8 cellular contexts compared by ENCODE assay signal in the genomic region with DNA sequence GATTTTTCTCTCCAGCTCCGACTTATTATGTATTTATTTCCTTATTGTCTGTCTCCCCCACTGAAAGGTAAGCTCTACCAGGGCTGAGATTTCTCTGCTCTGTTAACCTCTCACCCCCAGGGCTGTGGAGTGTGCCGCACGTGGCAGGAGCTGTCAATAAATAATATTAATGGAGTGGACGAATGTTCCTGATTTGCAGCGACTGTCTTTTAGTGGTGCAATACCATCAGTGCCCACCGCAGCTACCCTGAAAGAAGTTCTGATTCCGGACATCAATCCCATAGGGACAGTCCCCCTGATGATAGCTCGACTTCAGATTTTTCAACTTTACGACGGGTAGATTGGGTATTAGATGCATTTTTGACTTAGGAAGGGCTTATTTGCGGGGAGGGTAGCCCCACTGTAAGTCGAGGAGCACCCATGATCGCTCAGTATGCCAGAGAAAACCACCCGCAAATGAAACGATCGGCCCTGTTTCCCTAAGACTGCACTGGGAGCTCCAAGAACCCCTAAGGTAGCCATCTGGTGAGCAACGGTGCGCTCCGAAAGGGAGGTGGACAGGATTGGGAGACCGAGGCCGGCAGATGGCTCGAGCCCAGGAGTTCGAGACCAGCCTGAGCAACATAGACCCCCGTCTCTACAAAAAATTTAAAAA. TPM values are rescaled to one million over a fixed set of nuclear protein-coding genes. Genes with fewer than 3 reads are reported as not detected.
DNase-seq lines count a peak whose midpoint lies in the region; ATAC-seq and TF ChIP-seq lines count a peak whose summit lies in the region.

No MANE protein-coding gene starts in this region.

- no peak overlapping the region for H3K27ac ChIP-seq in right cardiac atrium (ENCODE audit: low read length)
- peak overlapping the region; percentile 93 to 99 (median 97) for H3K27ac ChIP-seq in spleen

- TF ChIP-seq CTCF in WTC11 (IDR thresholded peaks at IDR 0.05) (no peak; the same call in none of the 2 replicates), spleen (IDR thresholded peaks at IDR 0.05 in 8 of 11, conservative IDR thresholded peaks at IDR 0.05 in 3 of 11) (no peak)

- H3K9me3 ChIP-seq in right cardiac atrium (ENCODE audit: control insufficient read depth, low read length) = no peaks in the 10 kb centered on the region
- H3K9me3 ChIP-seq in spleen = no peaks in the 10 kb centered on the region

- H3K4me3 ChIP-seq in right cardiac atrium (ENCODE audit: low read length) (peak overlapping the region; percentile 99), spleen (peak overlapping the region; percentile 81 to 98 (median 86))

- POLR2A ChIA-PET in WTC11 (lab: Charles Lee) = interaction anchor here (0.7 to 1.0 kb wide), 2 partner anchors 44 to 123 kb away, joined by 3 read pairs; no protein-coding TSS in a partner anchor

- peaks cover 10% of the 10 kb centered on the region for H3K27me3 Mint-ChIP-seq in stimulated activated naive CD8-positive, alpha-beta T cell treated with anti-CD3 and anti-CD28 coated beads, Interleukin-15, Interleukin-2, amounts not matched to agents 100 ng/mL and 50 ng/mL, for 24 hours
- peaks cover 10% of the 10 kb centered on the region for H3K27me3 Mint-ChIP-seq in WTC11 (ENCODE audit: low read depth)

- peaks cover 55% of the 10 kb centered on the region for H3K4me1 Mint-ChIP-seq in stimulated activated naive CD8-positive, alpha-beta T cell treated with anti-CD3 and anti-CD28 coated beads, Interleukin-15, Interleukin-2, amounts not matched to agents 100 ng/mL and 50 ng/mL, for 24 hours (ENCODE audit: low read depth)
- H3K4me1 Mint-ChIP-seq in WTC11 = peaks cover 27% of the 10 kb centered on the region

- CTCF ChIA-PET in WTC11 (lab: Charles Lee) = interaction anchor here (0.7 to 2.8 kb wide), 12 partner anchors 9 to 243 kb away, joined by 3 to 14 read pairs (median 7); no protein-coding TSS in a partner anchor

- peak overlapping the region; percentile 52 for H3K27ac Mint-ChIP-seq in stimulated activated naive CD8-positive, alpha-beta T cell treated with anti-CD3 and anti-CD28 coated beads, Interleukin-15, Interleukin-2, amounts not matched to agents 100 ng/mL and 50 ng/mL, for 24 hours
- peak overlapping the region; percentile 88 for H3K27ac Mint-ChIP-seq in WTC11

- WGBS in right cardiac atrium = 20% methylated on average over 24 of the region's 24 CpGs
- WGBS in spleen, 5 donors = 19 to 29% (median 25%) methylated on average over 24 of the region's 24 CpGs

- DNase-seq in stimulated activated naive CD8-positive, alpha-beta T cell treated with anti-CD3 and anti-CD28 coated beads, Interleukin-15, Interleukin-2, amounts not matched to agents 100 U/mL and 50 U/mL, for 24 hours = no peak
- DNase-seq in WTC11 (ENCODE audit: low spot score) = no peak
- no peak for DNase-seq in right cardiac atrium
- peak; percentile 72 for DNase-seq in spleen
- no peak for DNase-seq in DMS79 treated with DMSO at 0.1 percent for 48 hours (lab: John Stamatoyannopoulos, UW)

- TF ChIP-seq POLR2A in spleen (IDR thresholded peaks at IDR 0.05) = no peak

- no peaks in the 10 kb centered on the region for H3K9me3 Mint-ChIP-seq in stimulated activated naive CD8-positive, alpha-beta T cell treated with anti-CD3 and anti-CD28 coated beads, Interleukin-15, Interleukin-2, amounts not matched to agents 100 ng/mL and 50 ng/mL, for 24 hours
- H3K9me3 Mint-ChIP-seq in WTC11 = no peaks in the 10 kb centered on the region

- intact Hi-C loops in right cardiac atrium (cut with DNase I) (loop anchor here in 1 of 4 donors (10.0 kb wide), 1 partner anchor 75 kb away; no protein-coding TSS in a partner anchor), spleen (cut with DNase I; ENCODE audit: low total_unique reads) (no loop called here)

- H3K36me3 Mint-ChIP-seq in stimulated activated naive CD8-positive, alpha-beta T cell treated with anti-CD3 and anti-CD28 coated beads, Interleukin-15, Interleukin-2, amounts not matched to agents 100 ng/mL and 50 ng/mL, for 24 hours (ENCODE audit: low read depth) = peaks cover 9% of the 10 kb centered on the region
- H3K36me3 Mint-ChIP-seq in WTC11 = peaks cover 3% of the 10 kb centered on the region; the same call in 1 of the 2 replicates

- H3K4me3 Mint-ChIP-seq in stimulated activated naive CD8-positive, alpha-beta T cell treated with anti-CD3 and anti-CD28 coated beads, Interleukin-15, Interleukin-2, amounts not matched to agents 100 ng/mL and 50 ng/mL, for 24 hours = peak overlapping the region; percentile 81
- peak overlapping the region; percentile 82 for H3K4me3 Mint-ChIP-seq in WTC11

- H3K36me3 ChIP-seq in spleen = no peaks in the 10 kb centered on the region

- no peaks in the 10 kb centered on the region for H3K27me3 ChIP-seq in right cardiac atrium (ENCODE audit: control insufficient read depth, insufficient read depth)
- peaks cover 0 to 18% (median 0%) of the 10 kb centered on the region in 7 donors for H3K27me3 ChIP-seq in spleen (replicated peaks in 1 of 7)

- no peak for ATAC-seq in stimulated activated naive CD8-positive, alpha-beta T cell treated with anti-CD3 and anti-CD28 coated beads, Interleukin-15, Interleukin-2, amounts not matched to agents 100 U/mL and 50 U/mL, for 24 hours
- peak; percentile 3 for ATAC-seq in WTC11
- ATAC-seq in right cardiac atrium = no peak
- ATAC-seq in HG02763 (IDR thresholded peaks at IDR 0.05; ENCODE audit: unreplicated experiment) = no peak
- ATAC-seq in esophagus mucosa = no peak

- peaks cover 8% of the 10 kb centered on the region for H3K4me1 ChIP-seq in right cardiac atrium (ENCODE audit: control insufficient read depth, insufficient read depth, low read length)
- H3K4me1 ChIP-seq in spleen = peaks cover 28 to 63% (median 41%) of the 10 kb centered on the region in 6 donors

TF ChIP-seq in WTC11, 78 proteins besides CTCF, POLR2A, EP300 and RAD21 (continues in another document):
- no peak for TF ChIP-seq ATF1 (CRISPR knock-in tag; IDR thresholded peaks at IDR 0.05)
- 0 out of 2 replicates have a peak, but pooled peaks have one; percentile 58 for TF ChIP-seq ZNF138 (CRISPR knock-in tag; conservative IDR thresholded peaks at IDR 0.05)
- TF ChIP-seq, protein P1, sequence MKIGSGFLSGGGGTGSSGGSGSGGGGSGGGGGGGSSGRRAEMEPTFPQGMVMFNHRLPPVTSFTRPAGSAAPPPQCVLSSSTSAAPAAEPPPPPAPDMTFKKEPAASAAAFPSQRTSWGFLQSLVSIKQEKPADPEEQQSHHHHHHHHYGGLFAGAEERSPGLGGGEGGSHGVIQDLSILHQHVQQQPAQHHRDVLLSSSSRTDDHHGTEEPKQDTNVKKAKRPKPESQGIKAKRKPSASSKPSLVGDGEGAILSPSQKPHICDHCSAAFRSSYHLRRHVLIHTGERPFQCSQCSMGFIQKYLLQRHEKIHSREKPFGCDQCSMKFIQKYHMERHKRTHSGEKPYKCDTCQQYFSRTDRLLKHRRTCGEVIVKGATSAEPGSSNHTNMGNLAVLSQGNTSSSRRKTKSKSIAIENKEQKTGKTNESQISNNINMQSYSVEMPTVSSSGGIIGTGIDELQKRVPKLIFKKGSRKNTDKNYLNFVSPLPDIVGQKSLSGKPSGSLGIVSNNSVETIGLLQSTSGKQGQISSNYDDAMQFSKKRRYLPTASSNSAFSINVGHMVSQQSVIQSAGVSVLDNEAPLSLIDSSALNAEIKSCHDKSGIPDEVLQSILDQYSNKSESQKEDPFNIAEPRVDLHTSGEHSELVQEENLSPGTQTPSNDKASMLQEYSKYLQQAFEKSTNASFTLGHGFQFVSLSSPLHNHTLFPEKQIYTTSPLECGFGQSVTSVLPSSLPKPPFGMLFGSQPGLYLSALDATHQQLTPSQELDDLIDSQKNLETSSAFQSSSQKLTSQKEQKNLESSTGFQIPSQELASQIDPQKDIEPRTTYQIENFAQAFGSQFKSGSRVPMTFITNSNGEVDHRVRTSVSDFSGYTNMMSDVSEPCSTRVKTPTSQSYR (CRISPR knock-in tag; IDR thresholded peaks at IDR 0.05) = no peak
- TF ChIP-seq GABPB1 (CRISPR knock-in tag; IDR thresholded peaks at IDR 0.05) = 0 out of 2 replicates have a peak, but pooled peaks have one; percentile 6
- TF ChIP-seq, protein P2, sequence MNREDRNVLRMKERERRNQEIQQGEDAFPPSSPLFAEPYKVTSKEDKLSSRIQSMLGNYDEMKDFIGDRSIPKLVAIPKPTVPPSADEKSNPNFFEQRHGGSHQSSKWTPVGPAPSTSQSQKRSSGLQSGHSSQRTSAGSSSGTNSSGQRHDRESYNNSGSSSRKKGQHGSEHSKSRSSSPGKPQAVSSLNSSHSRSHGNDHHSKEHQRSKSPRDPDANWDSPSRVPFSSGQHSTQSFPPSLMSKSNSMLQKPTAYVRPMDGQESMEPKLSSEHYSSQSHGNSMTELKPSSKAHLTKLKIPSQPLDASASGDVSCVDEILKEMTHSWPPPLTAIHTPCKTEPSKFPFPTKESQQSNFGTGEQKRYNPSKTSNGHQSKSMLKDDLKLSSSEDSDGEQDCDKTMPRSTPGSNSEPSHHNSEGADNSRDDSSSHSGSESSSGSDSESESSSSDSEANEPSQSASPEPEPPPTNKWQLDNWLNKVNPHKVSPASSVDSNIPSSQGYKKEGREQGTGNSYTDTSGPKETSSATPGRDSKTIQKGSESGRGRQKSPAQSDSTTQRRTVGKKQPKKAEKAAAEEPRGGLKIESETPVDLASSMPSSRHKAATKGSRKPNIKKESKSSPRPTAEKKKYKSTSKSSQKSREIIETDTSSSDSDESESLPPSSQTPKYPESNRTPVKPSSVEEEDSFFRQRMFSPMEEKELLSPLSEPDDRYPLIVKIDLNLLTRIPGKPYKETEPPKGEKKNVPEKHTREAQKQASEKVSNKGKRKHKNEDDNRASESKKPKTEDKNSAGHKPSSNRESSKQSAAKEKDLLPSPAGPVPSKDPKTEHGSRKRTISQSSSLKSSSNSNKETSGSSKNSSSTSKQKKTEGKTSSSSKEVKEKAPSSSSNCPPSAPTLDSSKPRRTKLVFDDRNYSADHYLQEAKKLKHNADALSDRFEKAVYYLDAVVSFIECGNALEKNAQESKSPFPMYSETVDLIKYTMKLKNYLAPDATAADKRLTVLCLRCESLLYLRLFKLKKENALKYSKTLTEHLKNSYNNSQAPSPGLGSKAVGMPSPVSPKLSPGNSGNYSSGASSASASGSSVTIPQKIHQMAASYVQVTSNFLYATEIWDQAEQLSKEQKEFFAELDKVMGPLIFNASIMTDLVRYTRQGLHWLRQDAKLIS (CRISPR knock-in tag; IDR thresholded peaks at IDR 0.05; ENCODE audit: borderline replicate concordance) = 0 out of 2 replicates have a peak, but pooled peaks have one; percentile 15

RNA-seq across cellular contexts. Expression of a gene that starts 1.0 kb away (rescaled TPM):
- total RNA-seq in WTC11 (2021) (28.7 to 33.2 TPM (median 30.0 TPM) in 3 replicates), right cardiac atrium (10 to 100 TPM; 30.1 to 38.2 (median 36.2) TPM), spleen (10 to 100 TPM; 28.0 to 41.2 (median 35.3) TPM), esophagus mucosa (14.1 TPM)
- polyA plus RNA-seq in right cardiac atrium (33.9 TPM), spleen (10 to 100 TPM; 15.6 to 21.0 (median 17.3) TPM)
